ENCODE assay signal across 8 cellular contexts in the genomic region with DNA sequence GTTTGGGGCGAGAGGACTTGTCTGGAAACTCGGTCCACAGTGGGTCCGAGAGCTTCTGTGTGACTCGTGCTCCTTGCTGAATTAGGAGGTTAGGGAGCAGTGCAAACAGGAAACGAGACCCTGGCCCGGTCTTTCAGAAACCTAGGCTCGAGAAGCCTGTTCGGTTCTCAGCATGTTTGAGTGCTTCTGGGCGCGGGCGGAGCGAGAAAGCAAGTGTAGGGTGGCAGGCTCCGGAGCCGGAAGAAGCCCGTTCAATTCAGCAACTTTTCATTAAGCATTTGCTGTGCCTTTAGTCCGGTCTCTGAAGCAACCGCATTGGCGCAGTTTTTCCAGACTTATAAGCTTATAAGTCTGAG. TPM values are rescaled to one million over a fixed set of nuclear protein-coding genes. Genes with fewer than 3 reads are reported as not detected.
DNase-seq lines count a peak whose midpoint lies in the region; ATAC-seq, FAIRE-seq and TF ChIP-seq lines count a peak whose summit lies in the region.

No MANE protein-coding gene starts in this region.

- H3K4me1 Mint-ChIP-seq in natural killer cell treated with Interleukin-12 subunit alpha and Interleukin-12 subunit beta and Interleukin-15 and Interleukin-18, amount 100 ng/mL, for 72 hours (ENCODE audit: low read depth in 2 of 2): peaks cover 62 to 70% of the 10 kb centered on the region in 2 donors

- TF ChIP-seq POLR2A in endothelial cell of umbilical vein (IDR thresholded peaks at IDR 0.05; ENCODE audit: low read depth, low read length) (no peak), suprapubic skin (IDR thresholded peaks at IDR 0.05) (no peak)

- H3K9me3 ChIP-seq in endothelial cell of umbilical vein (replicated peaks; ENCODE audit: control insufficient read depth, insufficient read depth, low read length) (no peaks in the 10 kb centered on the region), suprapubic skin (no peaks in the 10 kb centered on the region)

- H3K27me3 Mint-ChIP-seq in natural killer cell treated with Interleukin-12 subunit alpha and Interleukin-12 subunit beta and Interleukin-15 and Interleukin-18, amount 100 ng/mL, for 72 hours: no peaks in the 10 kb centered on the region

- H3K4me3 ChIP-seq in Jurkat, Clone E6-1 (ENCODE audit: low read length): peak overlapping the region; percentile 85
- H3K4me3 ChIP-seq in endothelial cell of umbilical vein (replicated peaks in 1 of 3; ENCODE audit: insufficient read depth in 1 of 3, low read depth in 1 of 3, low read length in 3 of 3): peak overlapping the region; percentile 80 to 93 (median 90)
- H3K4me3 ChIP-seq in suprapubic skin: peak overlapping the region; percentile 67

- BruUV-seq in endothelial cell of umbilical vein (replicated peaks; lab: Mats Ljungman, UMichigan): TSS peak; percentile 53

- H3K9me3 Mint-ChIP-seq in natural killer cell treated with Interleukin-12 subunit alpha and Interleukin-12 subunit beta and Interleukin-15 and Interleukin-18, amount 100 ng/mL, for 72 hours: no peaks in the 10 kb centered on the region

- CTCF ChIA-PET in endothelial cell of umbilical vein (lab: Charles Lee): interaction anchor here (0.6 to 4.3 kb wide), 17 partner anchors 10 to 236 kb away, joined by 3 to 29 read pairs (median 7); a partner anchor contains a TSS

- ATAC-seq in natural killer cell treated with Interleukin-12 subunit alpha and Interleukin-12 subunit beta and Interleukin-15 and Interleukin-18, amount 100 ng/mL, for 72 hours: peak; percentile 12 to 41

- intact Hi-C loops in endothelial cell of umbilical vein (cut with micrococcal nuclease): loop anchor here (5.0 kb wide), 1 partner anchor 136 kb away; no protein-coding TSS in a partner anchor

- H2AFZ ChIP-seq in endothelial cell of umbilical vein (ENCODE audit: low read depth, low read length): peak overlapping the region; percentile 46

- H3K9ac ChIP-seq in endothelial cell of umbilical vein (replicated peaks; ENCODE audit: extremely low read depth, insufficient read depth, low read length): peak overlapping the region; percentile 96

- no peak for TF ChIP-seq CTCF in endothelial cell of umbilical vein (IDR thresholded peaks at IDR 0.05; ENCODE audit: extremely low read depth in 1 of 2, insufficient read depth in 1 of 2, low read depth in 1 of 2, low read length in 2 of 2)
- TF ChIP-seq CTCF in suprapubic skin (IDR thresholded peaks at IDR 0.05): no peak

- H3K9me1 ChIP-seq in endothelial cell of umbilical vein (replicated peaks; ENCODE audit: control insufficient read depth, extremely low read depth, insufficient read depth, low read length): no peaks in the 10 kb centered on the region

- POLR2A ChIA-PET in endothelial cell of umbilical vein (lab: Charles Lee): interaction anchor here (1.0 to 1.7 kb wide), 2 partner anchors 10 to 25 kb away, joined by 4 to 8 read pairs; no protein-coding TSS in a partner anchor

- peak overlapping the region; percentile 78 for H3K27ac ChIP-seq in endothelial cell of umbilical vein (ENCODE audit: insufficient read depth, low read depth, low read length)
- peak overlapping the region; percentile 92 for H3K27ac ChIP-seq in suprapubic skin

- peak overlapping the region; percentile 89 for H3K4me2 ChIP-seq in endothelial cell of umbilical vein (ENCODE audit: insufficient read depth, low read length)

- 1% methylated on average over 14 of the region's 18 CpGs for WGBS in suprapubic skin

- H3K79me2 ChIP-seq in endothelial cell of umbilical vein (ENCODE audit: control insufficient read depth, insufficient read depth, low read length): peaks cover 52% of the 10 kb centered on the region

- dilution Hi-C loops in endothelial cell of umbilical vein (cut with MboI; ENCODE audit: extremely low pct_ligation_motif_present, low sequenced_read_pairs): no loop called here

- no peaks in the 10 kb centered on the region for H4K20me1 ChIP-seq in endothelial cell of umbilical vein (replicated peaks; ENCODE audit: control insufficient read depth, extremely low read depth, insufficient read depth, low read length)

- H3K27me3 ChIP-seq in endothelial cell of umbilical vein (ENCODE audit: control insufficient read depth in 2 of 2, insufficient read depth in 2 of 2, low read length in 2 of 2) (no peaks in the 10 kb centered on the region), suprapubic skin (no peaks in the 10 kb centered on the region)

- peak; percentile 67 for FAIRE-seq in endothelial cell of umbilical vein (lab: Jason Lieb, UNC)

- H3K36me3 ChIP-seq in endothelial cell of umbilical vein (ENCODE audit: control insufficient read depth in 2 of 2, extremely low read depth in 1 of 2, insufficient read depth in 2 of 2, low read length in 2 of 2) (no peaks in the 10 kb centered on the region), suprapubic skin (no peaks in the 10 kb centered on the region)

- H3K4me3 Mint-ChIP-seq in natural killer cell treated with Interleukin-12 subunit alpha and Interleukin-12 subunit beta and Interleukin-15 and Interleukin-18, amount 100 ng/mL, for 72 hours: peak overlapping the region; percentile 97

- H3K4me1 ChIP-seq in endothelial cell of umbilical vein (ENCODE audit: control insufficient read depth, extremely low read depth, insufficient read depth, low read length) (peaks cover 31% of the 10 kb centered on the region), suprapubic skin (peaks cover 44% of the 10 kb centered on the region)

- TF ChIP-seq EP300 in suprapubic skin (IDR thresholded peaks at IDR 0.05): no peak

- H3K27ac Mint-ChIP-seq in natural killer cell treated with Interleukin-12 subunit alpha and Interleukin-12 subunit beta and Interleukin-15 and Interleukin-18, amount 100 ng/mL, for 72 hours: peak overlapping the region; percentile 76 to 96

- H3K36me3 Mint-ChIP-seq in natural killer cell treated with Interleukin-12 subunit alpha and Interleukin-12 subunit beta and Interleukin-15 and Interleukin-18, amount 100 ng/mL, for 72 hours: peaks cover 20% of the 10 kb centered on the region

- peak; percentile 17 to 20 for DNase-seq in NCI-H526 (lab: John Stamatoyannopoulos, UW)
- DNase-seq in NCI-H526 treated with DMSO at 0.1 percent for 48 hours (lab: John Stamatoyannopoulos, UW): no peak
- DNase-seq in Jurkat, Clone E6-1 (ENCODE audit: low read depth, low spot score): no peak
- peak; percentile 39 to 45 for DNase-seq in activated CD4-positive, alpha-beta T cell treated with anti-CD3 and anti-CD28 coated beads, Interleukin-2, amount 50 U/mL, for 4 hours
- peak; percentile 46 for DNase-seq in endothelial cell of umbilical vein (ENCODE audit: low read depth, low spot score)
- DNase-seq in natural killer cell treated with Interleukin-12 subunit alpha and Interleukin-12 subunit beta and Interleukin-15 and Interleukin-18, amount 100 ng/mL, for 72 hours (ENCODE audit: low spot score): peak; percentile 65
- DNase-seq in suprapubic skin (ENCODE audit: low spot score in 2 of 2): no peak
- no peak for DNase-seq in OCI-M2 (lab: John Stamatoyannopoulos, UW; ENCODE audit: unreplicated experiment)

TF ChIP-seq in endothelial cell of umbilical vein, 7 proteins besides CTCF, POLR2A, EP300 and RAD21:
- no peak for TF ChIP-seq EZH2 (IDR thresholded peaks at IDR 0.05; ENCODE audit: borderline replicate concordance, low read depth, low read length, severe bottlenecking)

RNA-seq across cellular contexts. Expression of a gene that starts 0.5 kb away (rescaled TPM):
- polyA plus RNA-seq in Jurkat, Clone E6-1 (2012; ENCODE audit: insufficient read depth, insufficient read length): 209 TPM
- 281 and 317 TPM in 2 replicates for total RNA-seq in endothelial cell of umbilical vein
- polyA plus RNA-seq in endothelial cell of umbilical vein: 212 and 229 TPM in 2 replicates
- polyA plus RNA-seq in endothelial cell of umbilical vein (2011; cell fraction: cytosol; rRNA removed): 351 and 388 TPM in 2 replicates
- 135 and 162 TPM in 2 replicates for polyA plus RNA-seq in endothelial cell of umbilical vein (2011; cell fraction: nucleus; rRNA removed)
- polyA plus RNA-seq in endothelial cell of umbilical vein (2012): 355 and 368 TPM in 2 replicates
- 98.2 and 102 TPM in 2 replicates for polyA minus RNA-seq in endothelial cell of umbilical vein
- polyA minus RNA-seq in endothelial cell of umbilical vein (2011; cell fraction: cytosol; rRNA and poly(A)+ RNA removed): 94.4 TPM
- polyA minus RNA-seq in endothelial cell of umbilical vein (2011; cell fraction: nucleus; rRNA and poly(A)+ RNA removed): 23.4 and 37.0 TPM in 2 replicates
- total RNA-seq in natural killer cell treated with Interleukin-12 subunit alpha and Interleukin-12 subunit beta and Interleukin-15 and Interleukin-18, amount 100 ng/mL, for 72 hours: 100 to 1,000 TPM; 133 to 178 TPM
- total RNA-seq in suprapubic skin: 100 to 1,000 TPM; 128 to 148 (median 130) TPM

RNA-seq across cellular contexts. Expression of a gene that starts 22.1 kb away (rescaled TPM):
- not detected for polyA plus RNA-seq in Jurkat, Clone E6-1 (2012; ENCODE audit: insufficient read depth, insufficient read length)
- total RNA-seq in endothelial cell of umbilical vein (0.22 and 0.44 TPM in 2 replicates), suprapubic skin (not detected)
- polyA plus RNA-seq in endothelial cell of umbilical vein: 1.1 and 1.2 TPM in 2 replicates
- polyA plus RNA-seq in endothelial cell of umbilical vein (2011; cell fraction: cytosol; rRNA removed): 0.63 and 0.66 TPM in 2 replicates
- 0.84 and 1.1 TPM in 2 replicates for polyA plus RNA-seq in endothelial cell of umbilical vein (2011; cell fraction: nucleus; rRNA removed)
- polyA plus RNA-seq in endothelial cell of umbilical vein (2012): 1.2 TPM in 2 replicates
- polyA minus RNA-seq in endothelial cell of umbilical vein: 0.53 and 2.5 TPM in 2 replicates
- not detected for polyA minus RNA-seq in endothelial cell of umbilical vein (2011; cell fraction: cytosol; rRNA and poly(A)+ RNA removed)
- 0.87 and 1.1 TPM in 2 replicates for polyA minus RNA-seq in endothelial cell of umbilical vein (2011; cell fraction: nucleus; rRNA and poly(A)+ RNA removed)
- total RNA-seq in natural killer cell treated with Interleukin-12 subunit alpha and Interleukin-12 subunit beta and Interleukin-15 and Interleukin-18, amount 100 ng/mL, for 72 hours: under 1 TPM in 1 of 2 donors, not detected in 1; 0.19 TPM

RNA-seq across cellular contexts. Expression of a gene that starts 54.7 kb away (rescaled TPM):
- polyA plus RNA-seq in Jurkat, Clone E6-1 (2012; ENCODE audit: insufficient read depth, insufficient read length): 61.0 TPM
- total RNA-seq in endothelial cell of umbilical vein: 20.0 and 22.0 TPM in 2 replicates
- polyA plus RNA-seq in endothelial cell of umbilical vein: 42.4 and 42.5 TPM in 2 replicates
- polyA plus RNA-seq in endothelial cell of umbilical vein (2011; cell fraction: cytosol; rRNA removed): 42.7 and 51.4 TPM in 2 replicates
- 22.7 and 24.5 TPM in 2 replicates for polyA plus RNA-seq in endothelial cell of umbilical vein (2011; cell fraction: nucleus; rRNA removed)
- polyA plus RNA-seq in endothelial cell of umbilical vein (2012): 47.6 and 56.2 TPM in 2 replicates
- 45.7 and 51.9 TPM in 2 replicates for polyA minus RNA-seq in endothelial cell of umbilical vein
- not detected for polyA minus RNA-seq in endothelial cell of umbilical vein (2011; cell fraction: cytosol; rRNA and poly(A)+ RNA removed)
- 6.8 and 7.0 TPM in 2 replicates for polyA minus RNA-seq in endothelial cell of umbilical vein (2011; cell fraction: nucleus; rRNA and poly(A)+ RNA removed)
- 10 to 100 TPM; 11.0 to 27.1 TPM for total RNA-seq in natural killer cell treated with Interleukin-12 subunit alpha and Interleukin-12 subunit beta and Interleukin-15 and Interleukin-18, amount 100 ng/mL, for 72 hours
- total RNA-seq in suprapubic skin: 1 to 10 TPM; 3.2 to 8.8 (median 5.6) TPM

Comparison
In these comparisons a context has a peak if more than half of its experiments do, and no peak if none do; other contexts are left out.
1. DNase-seq: peak in NCI-H526 (2 of 2), activated CD4-positive, alpha-beta T cell treated with anti-CD3 and anti-CD28 coated beads, Interleukin-2, amount 50 U/mL, for 4 hours (2 of 2), endothelial cell of umbilical vein (single experiment) and natural killer cell treated with Interleukin-12 subunit alpha and Interleukin-12 subunit beta and Interleukin-15 and Interleukin-18, amount 100 ng/mL, for 72 hours (single experiment); none in NCI-H526 treated with DMSO at 0.1 percent for 48 hours (single experiment), Jurkat, Clone E6-1 (single experiment), suprapubic skin (0 of 2) and OCI-M2 (single experiment).
2. Peak in every context shown above with its lines, with median percentiles within 50 percentile points of each other: H3K4me3 ChIP-seq.